12 cellular contexts compared by ENCODE assay signal in genomic region chr1:248194117-248194516, GRCh38. TPM values are rescaled to one million over a fixed set of nuclear protein-coding genes. Genes with fewer than 3 reads are reported as not detected.
"Had no signal": no experiment of that assay in that cellular context is flagged by ENCODE, and none has a peak within 500 bp of the region (broad histone marks: within the 10 kb centered on the region; RNA-seq: fewer than 3 reads in every experiment).

No MANE protein-coding gene starts in this region.

- H3K4me3 Mint-ChIP-seq: GM23338, H9, HFFc6 had no signal

- FAIRE-seq: H1, H54 had no signal

- DNase-seq: GM23248, GOT3, H7, H9, HCEC 1CT, HFFc6 had no signal

- H3K36me3 ChIP-seq: HAP-1 had no signal

- H3K4me1 ChIP-seq: HAP-1 had no signal

- H2AFZ ChIP-seq: GM23248, GM23338 had no signal

- ATAC-seq: GM23338, HCT116 had no signal

- H3K4me3 ChIP-seq: GM23248, GM23338, HAP-1 had no signal

- H3K4me1 Mint-ChIP-seq: GM23338, H9 had no signal

- H3K27ac Mint-ChIP-seq: GM23338, H9, HFFc6 had no signal

- H3K9me3 ChIP-seq: HAP-1 had no signal

- H3K27ac ChIP-seq: GM23248 had no signal

- H3K4me2 ChIP-seq: GM23338 had no signal

- H3K9ac ChIP-seq: GM23248 had no signal

RNA-seq across cellular contexts. Expression of gene OR2M3, which starts 2.9 kb away (rescaled TPM):
- total RNA-seq: GM23248, GM23338, H1, H7, H9 had no signal
- polyA plus RNA-seq: GM23248, GM23338, H1 had no signal

RNA-seq across cellular contexts. Expression of gene OR2M2, which starts 19.5 kb away (rescaled TPM):
- total RNA-seq: GM23248, GM23338, H1, H4, H7, H9, HFFc6 had no signal
- polyA plus RNA-seq: GM23248, GM23338, H1 had no signal

RNA-seq across cellular contexts. Expression of gene OR2M4, which starts 37.1 kb away (rescaled TPM):
- total RNA-seq: GM23248, GM23338, H1, H4, H7, H9 had no signal
- polyA plus RNA-seq: GM23248, GM23338, H1 had no signal

RNA-seq across cellular contexts. Expression of gene OR2M5, which starts 49.2 kb away (rescaled TPM):
- total RNA-seq: GM23248, GM23338, H1, H4, H7, H9, HFFc6 had no signal
- polyA plus RNA-seq: GM23248, GM23338, H1 had no signal
